ENCODE assay signal across 1 cellular context in genomic region chr22:50184541-50185383, GRCh38.
TF ChIP-seq lines count a peak whose summit lies in the region.

No MANE protein-coding gene starts in this region.

TF ChIP-seq in IMR-90, 13 proteins besides CTCF, POLR2A, EP300 and RAD21 (continued from another document):
- TF ChIP-seq MAFK (IDR thresholded peaks at IDR 0.05; ENCODE audit: low read depth, low read length) = no peak
- no peak for TF ChIP-seq CEBPB (IDR thresholded peaks at IDR 0.05; ENCODE audit: low read depth, low read length)
- TF ChIP-seq NFE2L2 (IDR thresholded peaks at IDR 0.05; ENCODE audit: low read depth, low read length) = no peak
- TF ChIP-seq RCOR1 (IDR thresholded peaks at IDR 0.05; ENCODE audit: insufficient replicate concordance, low read length) = no peak
- no peak for TF ChIP-seq CHD1 (IDR thresholded peaks at IDR 0.05; ENCODE audit: low read depth, low read length)
- no peak for TF ChIP-seq USF2 (IDR thresholded peaks at IDR 0.05; ENCODE audit: low read depth, low read length)
